23 cellular contexts compared by ENCODE assay signal in the genomic region with DNA sequence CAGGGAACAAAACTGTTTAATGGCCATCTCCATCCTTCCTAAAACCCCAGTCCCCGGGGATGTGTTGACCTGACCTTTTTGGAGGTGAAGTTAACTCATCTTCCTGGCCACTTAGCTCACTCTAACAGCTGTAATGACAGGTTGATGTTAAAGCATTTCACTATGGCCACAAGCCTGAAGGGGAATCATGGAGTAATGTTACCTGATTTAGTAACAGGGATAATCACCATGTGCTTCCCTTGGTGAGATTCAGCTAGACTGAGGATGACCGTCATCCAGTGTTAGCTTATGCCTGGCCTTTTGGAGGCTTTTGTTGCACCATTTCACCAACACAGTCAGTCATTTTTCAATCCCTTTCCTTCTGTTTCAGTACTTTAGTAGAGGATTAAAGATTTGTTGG.
"Had no signal": no experiment of that assay in that cellular context is flagged by ENCODE, and none has a peak within 500 bp of the region (broad histone marks: within the 10 kb centered on the region; RNA-seq: fewer than 3 reads in every experiment).

No MANE protein-coding gene starts in this region.

- H3K4me1 Mint-ChIP-seq: nephron; stimulated activated effector memory CD8-positive, alpha-beta T cell treated with anti-CD3 and anti-CD28 coated beads, Interleukin-12 subunit alpha, Interleukin-12 subunit beta, amount 100 ng/mL, for 72 hours had no signal

- H3K4me3 Mint-ChIP-seq: endodermal cell; naive B cell; nephron; stimulated activated effector memory CD8-positive, alpha-beta T cell treated with anti-CD3 and anti-CD28 coated beads, Interleukin-12 subunit alpha, Interleukin-12 subunit beta, amount 100 ng/mL, for 72 hours had no signal

- H3K27me3 ChIP-seq: foreskin keratinocyte, neutrophil, suprapubic skin, tibial artery, upper lobe of left lung, uterus had no signal

- H3K27me3 Mint-ChIP-seq: naive B cell had no signal

- H3K9me3 Mint-ChIP-seq: endodermal cell; naive B cell; nephron; stimulated activated effector memory CD8-positive, alpha-beta T cell treated with anti-CD3 and anti-CD28 coated beads, Interleukin-12 subunit alpha, Interleukin-12 subunit beta, amount 100 ng/mL, for 72 hours had no signal

- H3K4me3 ChIP-seq: coronary artery, lung, suprapubic skin, tibial artery, upper lobe of left lung, uterus had no signal

- H3K9me3 ChIP-seq: neutrophil, suprapubic skin, tibial artery, upper lobe of left lung, uterus had no signal

- H3K4me1 ChIP-seq: foreskin keratinocyte, suprapubic skin, tibial artery, upper lobe of left lung, uterus had no signal

- ATAC-seq: foreskin keratinocyte; left lobe of liver; stimulated activated effector memory CD8-positive, alpha-beta T cell treated with anti-CD3 and anti-CD28 coated beads, Interleukin-12 subunit alpha, Interleukin-12 subunit beta, amount 100 ng/mL, for 72 hours; stimulated activated naive CD8-positive, alpha-beta T cell treated with anti-CD3 and anti-CD28 coated beads, Interleukin-15, Interleukin-2, amounts not matched to agents 100 U/mL and 50 U/mL, for 24 hours had no signal

- H3K27ac ChIP-seq: coronary artery, foreskin keratinocyte, neutrophil, suprapubic skin, tibial artery, upper lobe of left lung, uterus had no signal

- H3K36me3 ChIP-seq: neutrophil, uterus had no signal

- DNase-seq: effector CD4-positive, alpha-beta T cell; endodermal cell; erythroblast; foreskin keratinocyte; head of caudate nucleus; hypothalamus; kidney glomerular epithelial cell; mesenchymal stem cell; midbrain; naive B cell; stimulated activated CD4-positive, alpha-beta T cell treated with anti-CD3 and anti-CD28 coated beads, Interleukin-4, amount 100 ng/mL, for 1 hour; stimulated activated CD8-positive, alpha-beta memory T cell treated with anti-CD3 and anti-CD28 coated beads, Interleukin-4, amount 100 ng/mL, for 48 hours; stimulated activated naive CD8-positive, alpha-beta T cell treated with anti-CD3 and anti-CD28 coated beads, Interleukin-15, Interleukin-2, amounts not matched to agents 100 U/mL and 50 U/mL, for 24 hours; tibial artery; upper lobe of left lung; uterus had no signal

- H3K36me3 Mint-ChIP-seq: naive B cell; stimulated activated effector memory CD8-positive, alpha-beta T cell treated with anti-CD3 and anti-CD28 coated beads, Interleukin-12 subunit alpha, Interleukin-12 subunit beta, amount 100 ng/mL, for 72 hours had no signal

- H3K27ac Mint-ChIP-seq: endodermal cell; naive B cell; nephron; stimulated activated effector memory CD8-positive, alpha-beta T cell treated with anti-CD3 and anti-CD28 coated beads, Interleukin-12 subunit alpha, Interleukin-12 subunit beta, amount 100 ng/mL, for 72 hours had no signal
